Comparison of ENCODE assay signal across 22 cellular contexts in genomic region chr11:20002312-20003216, GRCh38.
DNase-seq lines count a peak whose midpoint lies in the region; ATAC-seq and TF ChIP-seq lines count a peak whose summit lies in the region.
"Had no signal": no experiment of that assay in that cellular context is flagged by ENCODE, and none has a peak within 500 bp of the region (broad histone marks: within the 10 kb centered on the region; RNA-seq: fewer than 3 reads in every experiment).

No MANE protein-coding gene starts in this region.

- TF ChIP-seq POLR2A in right lobe of liver (IDR thresholded peaks at IDR 0.05): peak; percentile 92

- H3K4me3 ChIP-seq in epithelial cell of proximal tubule (ENCODE audit: low read depth, low read length) (no peak overlapping the region), right lobe of liver (no peak overlapping the region)
- H3K4me3 ChIP-seq: gastroesophageal sphincter, psoas muscle, spleen, vagina had no signal

- no peaks in the 10 kb centered on the region for H3K9me3 ChIP-seq in right lobe of liver
- H3K9me3 ChIP-seq: gastroesophageal sphincter, psoas muscle, spleen, vagina had no signal

- no peaks in the 10 kb centered on the region for H3K36me3 Mint-ChIP-seq in type B pancreatic cell
- H3K36me3 Mint-ChIP-seq: CD14-positive monocyte, natural killer cell had no signal

- H3K9me3 Mint-ChIP-seq in type B pancreatic cell: no peaks in the 10 kb centered on the region
- H3K9me3 Mint-ChIP-seq: activated CD4-positive, alpha-beta T cell treated with anti-CD3 and anti-CD28 coated beads, Interleukin-2, amount 10 ng/mL, durations not matched to agents 7 days and 5 days; natural killer cell had no signal

- H3K36me3 ChIP-seq in right lobe of liver: no peaks in the 10 kb centered on the region
- H3K36me3 ChIP-seq: spleen, vagina had no signal

- H3K4me1 Mint-ChIP-seq in type B pancreatic cell (ENCODE audit: unreplicated experiment): peaks cover 64% of the 10 kb centered on the region
- H3K4me1 Mint-ChIP-seq: activated CD4-positive, alpha-beta T cell treated with anti-CD3 and anti-CD28 coated beads, Interleukin-2, amount 10 ng/mL, durations not matched to agents 7 days and 5 days; CD14-positive monocyte had no signal

- peak overlapping the region; percentile 75 to 92 (median 87) for H3K27ac ChIP-seq in right lobe of liver
- H3K27ac ChIP-seq: gastroesophageal sphincter, psoas muscle, spleen, vagina had no signal

- intact Hi-C loops in cardiac septum (cut with DNase I): no loop called here
- intact Hi-C loops in Right ventricle myocardium inferior (cut with DNase I): loop anchor here (5.0 kb wide), 1 partner anchor 45 kb away; no protein-coding TSS in a partner anchor
- intact Hi-C loops in right lobe of liver (cut with DNase I): no loop called here

- H3K4me3 Mint-ChIP-seq in type B pancreatic cell: peak overlapping the region; percentile 0
- H3K4me3 Mint-ChIP-seq: activated CD4-positive, alpha-beta T cell treated with anti-CD3 and anti-CD28 coated beads, Interleukin-2, amount 10 ng/mL, durations not matched to agents 7 days and 5 days; CD14-positive monocyte; natural killer cell had no signal

- WGBS in right lobe of liver (ENCODE audit: insufficient coverage, low coverage, low lambda C conversion rate, missing lambda C conversion rate): 36% methylated on average over 12 of the region's 12 CpGs

- TF ChIP-seq CTCF in epithelial cell of proximal tubule (conservative IDR thresholded peaks at IDR 0.05; ENCODE audit: low read depth, low read length) (peak; percentile 13), right lobe of liver (IDR thresholded peaks at IDR 0.05) (no peak), type B pancreatic cell (conservative IDR thresholded peaks at IDR 0.05) (no peak)

- no peaks in the 10 kb centered on the region for H3K27me3 ChIP-seq in right lobe of liver
- H3K27me3 ChIP-seq: gastroesophageal sphincter, spleen, vagina had no signal

- H3K4me1 ChIP-seq in right lobe of liver: peaks cover 0 to 38% (median 13%) of the 10 kb centered on the region in 4 donors
- H3K4me1 ChIP-seq: vagina had no signal

- ATAC-seq in Right ventricle myocardium inferior (no peak), right lobe of liver (peak; percentile 86 to 94 (median 90))
- ATAC-seq: esophagus mucosa, gastroesophageal sphincter, natural killer cell, psoas muscle had no signal

- DNase-seq in cardiac septum (ENCODE audit: low spot score): peak; percentile 51
- DNase-seq in Right ventricle myocardium inferior (ENCODE audit: missing footprints): no peak
- peak; percentile 71 for DNase-seq in epithelial cell of proximal tubule (ENCODE audit: low read depth)
- peak; percentile 40 to 85 (median 74) for DNase-seq in right lobe of liver
- DNase-seq in type B pancreatic cell (ENCODE audit: extremely low spot score, unreplicated experiment): no peak
- no peak for DNase-seq in cerebellum (ENCODE audit: low spot score)
- DNase-seq in globus pallidus (ENCODE audit: low spot score): no peak
- no peak for DNase-seq in mucosa of gallbladder (ENCODE audit: low spot score)
- DNase-seq: activated CD4-positive, alpha-beta T cell treated with anti-CD3 and anti-CD28 coated beads, Interleukin-2, amount 10 ng/mL, durations not matched to agents 7 days and 5 days; central memory CD4-positive, alpha-beta T cell; effector CD4-positive, alpha-beta T cell; natural killer cell; NCI-H2029; NCI-H446 treated with DMSO at 0.1 percent for 48 hours; psoas muscle; RPMI8226; spleen; stimulated activated CD8-positive, alpha-beta memory T cell treated with anti-CD3 and anti-CD28 coated beads, Interleukin-4, amount 100 ng/mL, for 48 hours had no signal

- peak overlapping the region; percentile 38 for H3K27ac Mint-ChIP-seq in type B pancreatic cell
- H3K27ac Mint-ChIP-seq: activated CD4-positive, alpha-beta T cell treated with anti-CD3 and anti-CD28 coated beads, Interleukin-2, amount 10 ng/mL, durations not matched to agents 7 days and 5 days; natural killer cell had no signal

- H3K27me3 Mint-ChIP-seq in type B pancreatic cell: no peaks in the 10 kb centered on the region
- H3K27me3 Mint-ChIP-seq: activated CD4-positive, alpha-beta T cell treated with anti-CD3 and anti-CD28 coated beads, Interleukin-2, amount 10 ng/mL, durations not matched to agents 7 days and 5 days had no signal

Comparison
In these comparisons a context has a peak if more than half of its experiments do, and no peak if none do; other contexts are left out.
1. DNase-seq: peak in cardiac septum (single experiment), epithelial cell of proximal tubule (single experiment) and right lobe of liver (3 of 3); none in Right ventricle myocardium inferior (single experiment), type B pancreatic cell (single experiment), cerebellum (single experiment), globus pallidus (single experiment) and mucosa of gallbladder (single experiment).